17 cellular contexts compared by ENCODE assay signal in the genomic region with DNA sequence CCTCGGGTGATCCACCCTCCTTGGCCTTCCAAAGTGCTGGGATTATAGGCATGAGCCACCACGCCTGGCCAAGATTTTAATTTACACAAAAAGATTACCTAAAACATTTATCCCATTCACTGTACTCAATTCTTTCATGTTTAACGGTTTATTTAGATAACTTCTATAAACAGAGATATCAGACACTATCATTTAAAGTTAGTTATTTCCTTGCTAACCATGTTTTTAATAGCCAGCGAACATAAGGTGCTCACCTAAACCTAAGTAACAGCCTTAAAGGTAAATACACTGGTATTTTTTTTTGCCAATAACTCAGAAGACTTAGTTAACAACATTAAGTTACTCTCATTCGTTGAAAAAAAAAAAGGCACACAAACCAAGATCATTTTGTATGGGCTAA.
DNase-seq lines count a peak whose midpoint lies in the region; ATAC-seq and TF ChIP-seq lines count a peak whose summit lies in the region.
"Had no signal": no experiment of that assay in that cellular context is flagged by ENCODE, and none has a peak within 500 bp of the region (broad histone marks: within the 10 kb centered on the region; RNA-seq: fewer than 3 reads in every experiment).

No MANE protein-coding gene starts in this region.

- H3K36me3 ChIP-seq in Karpas-422 (ENCODE audit: insufficient read depth, low read length) (no peaks in the 10 kb centered on the region; the same call in 1 of the 2 replicates), neutrophil (no peaks in the 10 kb centered on the region)

- no peaks in the 10 kb centered on the region for H4K20me1 ChIP-seq in Karpas-422 (ENCODE audit: insufficient read depth, low read depth, low read length)

- peak overlapping the region; percentile 55; the same call in 1 of the 2 replicates for H3K4me3 ChIP-seq in Karpas-422 (ENCODE audit: low read length)
- no peak overlapping the region for H3K4me3 ChIP-seq in neutrophil (ENCODE audit: low read depth in 1 of 2, low read length in 1 of 2)
- H3K4me3 ChIP-seq: GM23248 had no signal

- 0 out of 2 replicates have a peak overlapping the region, but pooled peaks have one; percentile 34 for H3K27ac Mint-ChIP-seq in WTC11
- H3K27ac Mint-ChIP-seq: CD8-positive, alpha-beta memory T cell had no signal

- H3K9ac ChIP-seq in Karpas-422 (ENCODE audit: low read length), result peak overlapping the region; percentile 59; the same call in 1 of the 2 replicates
- H3K9ac ChIP-seq: GM23248 had no signal

- H3K4me2 ChIP-seq in Karpas-422 (ENCODE audit: low read depth, low read length, poor library complexity, severe bottlenecking), result peak overlapping the region; percentile 92

- H3K4me3 Mint-ChIP-seq in WTC11, result no peak overlapping the region
- H3K4me3 Mint-ChIP-seq: CD8-positive, alpha-beta memory T cell had no signal

- no peaks in the 10 kb centered on the region for H3K9me3 Mint-ChIP-seq in WTC11
- H3K9me3 Mint-ChIP-seq: CD8-positive, alpha-beta memory T cell had no signal

- H3K9me2 ChIP-seq in Karpas-422 (replicated peaks; ENCODE audit: insufficient read depth, low read length), result no peaks in the 10 kb centered on the region

- peaks cover 32% of the 10 kb centered on the region for H3K4me1 Mint-ChIP-seq in WTC11
- H3K4me1 Mint-ChIP-seq: CD8-positive, alpha-beta memory T cell had no signal

- POLR2A ChIA-PET in WTC11 (lab: Charles Lee), result no interaction called here

- TF ChIP-seq CTCF in C4-2B (conservative IDR thresholded peaks at IDR 0.05), result no peak
- no peak for TF ChIP-seq CTCF in WTC11 (IDR thresholded peaks at IDR 0.05)
- TF ChIP-seq CTCF in neutrophil (IDR thresholded peaks at IDR 0.05), result no peak

- no peaks in the 10 kb centered on the region for H3K9me3 ChIP-seq in Karpas-422 (ENCODE audit: low read length)
- no peaks in the 10 kb centered on the region for H3K9me3 ChIP-seq in neutrophil
- H3K9me3 ChIP-seq: BE2C, Caco-2 had no signal

- peak overlapping the region; percentile 67 for H3K27ac ChIP-seq in C4-2B
- H3K27ac ChIP-seq in Karpas-422 (ENCODE audit: low read length), result peak overlapping the region; percentile 98
- H3K27ac ChIP-seq in neutrophil, result peak overlapping the region; percentile 76
- H3K27ac ChIP-seq: GM23248 had no signal

- H2AFZ ChIP-seq in Karpas-422 (ENCODE audit: low read length), result no peak overlapping the region
- H2AFZ ChIP-seq: GM23248 had no signal

- peaks cover 68% of the 10 kb centered on the region for H3K79me2 ChIP-seq in Karpas-422 (ENCODE audit: low read length)

- ATAC-seq in WTC11, result no peak
- ATAC-seq in GM21529 (IDR thresholded peaks at IDR 0.05; ENCODE audit: unreplicated experiment), result no peak
- ATAC-seq: HepG2 had no signal

- DNase-seq in Karpas-422, result no peak
- DNase-seq in WTC11 (ENCODE audit: low spot score), result no peak
- DNase-seq in NCI-H345 (lab: John Stamatoyannopoulos, UW), result no peak
- DNase-seq in NCI-H1930 (lab: John Stamatoyannopoulos, UW), result no peak
- no peak for DNase-seq in NK-92 (lab: John Stamatoyannopoulos, UW; ENCODE audit: unreplicated experiment)
- DNase-seq: ACHN; BE2C; Caco-2; CD8-positive, alpha-beta memory T cell; DND-41; GF-D8; GM23248; H7 had no signal

- CTCF ChIA-PET in WTC11 (lab: Charles Lee), result interaction anchor here (0.7 to 1.9 kb wide), 2 partner anchors 80 to 640 kb away, joined by 4 read pairs; no protein-coding TSS in a partner anchor

- no peaks in the 10 kb centered on the region for H3K27me3 Mint-ChIP-seq in WTC11 (ENCODE audit: low read depth)
- H3K27me3 Mint-ChIP-seq: CD8-positive, alpha-beta memory T cell had no signal

- no peaks in the 10 kb centered on the region for H3K36me3 Mint-ChIP-seq in WTC11

- H3K27me3 ChIP-seq in Karpas-422 (ENCODE audit: low read length), result no peaks in the 10 kb centered on the region
- no peaks in the 10 kb centered on the region for H3K27me3 ChIP-seq in neutrophil
- H3K27me3 ChIP-seq: BE2C had no signal

- H3K4me1 ChIP-seq in Karpas-422 (ENCODE audit: low read length), result peaks cover 66% of the 10 kb centered on the region
- H3K4me1 ChIP-seq in neutrophil (ENCODE audit: control insufficient read depth in 1 of 2, insufficient read depth in 1 of 2, low read depth in 1 of 2, low read length in 1 of 2), result peaks cover 34 to 43% of the 10 kb centered on the region in 2 experiments
- H3K4me1 ChIP-seq: Caco-2 had no signal

TF ChIP-seq in WTC11, 78 proteins besides CTCF, POLR2A, EP300 and RAD21 (continues in another document):
- TF ChIP-seq, protein P1, sequence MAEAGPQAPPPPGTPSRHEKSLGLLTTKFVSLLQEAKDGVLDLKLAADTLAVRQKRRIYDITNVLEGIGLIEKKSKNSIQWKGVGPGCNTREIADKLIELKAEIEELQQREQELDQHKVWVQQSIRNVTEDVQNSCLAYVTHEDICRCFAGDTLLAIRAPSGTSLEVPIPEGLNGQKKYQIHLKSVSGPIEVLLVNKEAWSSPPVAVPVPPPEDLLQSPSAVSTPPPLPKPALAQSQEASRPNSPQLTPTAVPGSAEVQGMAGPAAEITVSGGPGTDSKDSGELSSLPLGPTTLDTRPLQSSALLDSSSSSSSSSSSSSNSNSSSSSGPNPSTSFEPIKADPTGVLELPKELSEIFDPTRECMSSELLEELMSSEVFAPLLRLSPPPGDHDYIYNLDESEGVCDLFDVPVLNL (CRISPR knock-in tag; IDR thresholded peaks at IDR 0.05; ENCODE audit: borderline replicate concordance, low read depth), result no peak
- no peak for TF ChIP-seq SMAD3 (CRISPR knock-in tag; IDR thresholded peaks at IDR 0.05; ENCODE audit: borderline replicate concordance)
- no peak for TF ChIP-seq TEAD1 (CRISPR knock-in tag; IDR thresholded peaks at IDR 0.05)
- TF ChIP-seq ZNF263 (CRISPR knock-in tag; IDR thresholded peaks at IDR 0.05; ENCODE audit: low read depth), result no peak
- no peak for TF ChIP-seq CREB1 (CRISPR knock-in tag; IDR thresholded peaks at IDR 0.05)
- TF ChIP-seq, protein P2, sequence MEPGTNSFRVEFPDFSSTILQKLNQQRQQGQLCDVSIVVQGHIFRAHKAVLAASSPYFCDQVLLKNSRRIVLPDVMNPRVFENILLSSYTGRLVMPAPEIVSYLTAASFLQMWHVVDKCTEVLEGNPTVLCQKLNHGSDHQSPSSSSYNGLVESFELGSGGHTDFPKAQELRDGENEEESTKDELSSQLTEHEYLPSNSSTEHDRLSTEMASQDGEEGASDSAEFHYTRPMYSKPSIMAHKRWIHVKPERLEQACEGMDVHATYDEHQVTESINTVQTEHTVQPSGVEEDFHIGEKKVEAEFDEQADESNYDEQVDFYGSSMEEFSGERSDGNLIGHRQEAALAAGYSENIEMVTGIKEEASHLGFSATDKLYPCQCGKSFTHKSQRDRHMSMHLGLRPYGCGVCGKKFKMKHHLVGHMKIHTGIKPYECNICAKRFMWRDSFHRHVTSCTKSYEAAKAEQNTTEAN (CRISPR knock-in tag; IDR thresholded peaks at IDR 0.05), result no peak
- no peak for TF ChIP-seq FOXP1 (CRISPR knock-in tag; IDR thresholded peaks at IDR 0.05; ENCODE audit: borderline replicate concordance)
- TF ChIP-seq, protein P3, sequence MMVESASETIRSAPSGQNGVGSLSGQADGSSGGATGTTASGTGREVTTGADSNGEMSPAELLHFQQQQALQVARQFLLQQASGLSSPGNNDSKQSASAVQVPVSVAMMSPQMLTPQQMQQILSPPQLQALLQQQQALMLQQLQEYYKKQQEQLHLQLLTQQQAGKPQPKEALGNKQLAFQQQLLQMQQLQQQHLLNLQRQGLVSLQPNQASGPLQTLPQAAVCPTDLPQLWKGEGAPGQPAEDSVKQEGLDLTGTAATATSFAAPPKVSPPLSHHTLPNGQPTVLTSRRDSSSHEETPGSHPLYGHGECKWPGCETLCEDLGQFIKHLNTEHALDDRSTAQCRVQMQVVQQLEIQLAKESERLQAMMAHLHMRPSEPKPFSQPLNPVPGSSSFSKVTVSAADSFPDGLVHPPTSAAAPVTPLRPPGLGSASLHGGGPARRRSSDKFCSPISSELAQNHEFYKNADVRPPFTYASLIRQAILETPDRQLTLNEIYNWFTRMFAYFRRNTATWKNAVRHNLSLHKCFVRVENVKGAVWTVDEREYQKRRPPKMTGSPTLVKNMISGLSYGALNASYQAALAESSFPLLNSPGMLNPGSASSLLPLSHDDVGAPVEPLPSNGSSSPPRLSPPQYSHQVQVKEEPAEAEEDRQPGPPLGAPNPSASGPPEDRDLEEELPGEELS (CRISPR knock-in tag; IDR thresholded peaks at IDR 0.05), result no peak
- no peak for TF ChIP-seq MYBL2 (CRISPR knock-in tag; IDR thresholded peaks at IDR 0.05)
- no peak for TF ChIP-seq TEAD4 (CRISPR knock-in tag; IDR thresholded peaks at IDR 0.05)
- TF ChIP-seq, protein P4, sequence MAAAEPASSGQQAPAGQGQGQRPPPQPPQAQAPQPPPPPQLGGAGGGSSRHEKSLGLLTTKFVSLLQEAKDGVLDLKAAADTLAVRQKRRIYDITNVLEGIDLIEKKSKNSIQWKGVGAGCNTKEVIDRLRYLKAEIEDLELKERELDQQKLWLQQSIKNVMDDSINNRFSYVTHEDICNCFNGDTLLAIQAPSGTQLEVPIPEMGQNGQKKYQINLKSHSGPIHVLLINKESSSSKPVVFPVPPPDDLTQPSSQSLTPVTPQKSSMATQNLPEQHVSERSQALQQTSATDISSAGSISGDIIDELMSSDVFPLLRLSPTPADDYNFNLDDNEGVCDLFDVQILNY (CRISPR knock-in tag; IDR thresholded peaks at IDR 0.05), result no peak
- TF ChIP-seq, protein P5, sequence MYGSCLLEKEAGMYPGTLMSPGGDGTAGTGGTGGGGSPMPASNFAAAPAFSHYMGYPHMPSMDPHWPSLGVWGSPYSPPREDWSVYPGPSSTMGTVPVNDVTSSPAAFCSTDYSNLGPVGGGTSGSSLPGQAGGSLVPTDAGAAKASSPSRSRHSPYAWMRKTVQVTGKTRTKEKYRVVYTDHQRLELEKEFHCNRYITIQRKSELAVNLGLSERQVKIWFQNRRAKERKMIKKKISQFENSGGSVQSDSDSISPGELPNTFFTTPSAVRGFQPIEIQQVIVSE (CRISPR knock-in tag; IDR thresholded peaks at IDR 0.05; ENCODE audit: borderline replicate concordance), result no peak
- TF ChIP-seq, protein P6, sequence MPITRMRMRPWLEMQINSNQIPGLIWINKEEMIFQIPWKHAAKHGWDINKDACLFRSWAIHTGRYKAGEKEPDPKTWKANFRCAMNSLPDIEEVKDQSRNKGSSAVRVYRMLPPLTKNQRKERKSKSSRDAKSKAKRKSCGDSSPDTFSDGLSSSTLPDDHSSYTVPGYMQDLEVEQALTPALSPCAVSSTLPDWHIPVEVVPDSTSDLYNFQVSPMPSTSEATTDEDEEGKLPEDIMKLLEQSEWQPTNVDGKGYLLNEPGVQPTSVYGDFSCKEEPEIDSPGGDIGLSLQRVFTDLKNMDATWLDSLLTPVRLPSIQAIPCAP (CRISPR knock-in tag; IDR thresholded peaks at IDR 0.05), result no peak
